ENCODE assay signal across 1 cellular context in genomic region chr2:69604844-69605243, GRCh38.
TF ChIP-seq lines count a peak whose summit lies in the region.

No MANE protein-coding gene starts in this region.

TF ChIP-seq in K562, 482 proteins besides CTCF, POLR2A, EP300 and RAD21:
- no peak for TF ChIP-seq RBFOX2 (IDR thresholded peaks at IDR 0.05; ENCODE audit: low read depth, low read length)
- TF ChIP-seq ETS1 (conservative IDR thresholded peaks at IDR 0.05; ENCODE audit: control insufficient read depth, low read depth, low read length) = no peak
- no peak for TF ChIP-seq ARID1B (IDR thresholded peaks at IDR 0.05)
- TF ChIP-seq HCFC1 (IDR thresholded peaks at IDR 0.05; ENCODE audit: low read depth, low read length) = no peak
- TF ChIP-seq ZNF584 (CRISPR knock-in tag; IDR thresholded peaks at IDR 0.05; ENCODE audit: low read depth) = no peak
- TF ChIP-seq MTF1 (CRISPR knock-in tag; IDR thresholded peaks at IDR 0.05; ENCODE audit: borderline replicate concordance) = no peak
- TF ChIP-seq ETV6 (IDR thresholded peaks at IDR 0.05; ENCODE audit: borderline replicate concordance in 1 of 2, low read depth in 2 of 2, low read length in 1 of 2) = no peak
- no peak for TF ChIP-seq ETV6 (CRISPR knock-in tag; IDR thresholded peaks at IDR 0.05; ENCODE audit: borderline replicate concordance)
- TF ChIP-seq RBM39 (optimal IDR thresholded peaks at IDR 0.05; ENCODE audit: low read depth, low read length) = no peak
- no peak for TF ChIP-seq IRF1 (CRISPR knock-in tag; IDR thresholded peaks at IDR 0.05; ENCODE audit: borderline replicate concordance)
